Comparison of ENCODE assay signal across 9 cellular contexts in the genomic region with DNA sequence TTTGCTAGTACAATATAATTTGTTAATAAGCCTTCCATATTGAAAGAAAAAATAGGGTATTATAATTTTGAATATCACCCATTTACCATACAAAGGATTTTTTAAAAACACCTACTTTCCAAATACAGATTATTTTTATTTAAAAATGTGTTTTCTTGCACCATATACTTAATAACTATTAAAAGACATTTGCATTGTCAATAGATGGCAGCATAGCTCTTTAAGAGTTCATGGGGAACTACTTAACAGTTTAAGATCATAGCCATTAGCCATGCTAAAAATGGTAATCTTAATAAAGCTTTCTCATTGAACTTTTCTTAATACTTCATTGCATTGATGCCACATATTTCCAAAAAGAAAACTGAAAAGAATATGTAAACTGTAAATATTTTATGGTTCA.
A peak's percentile ranks its signal among the peaks of the same experiment; 100 is the strongest.
DNase-seq lines count a peak whose midpoint lies in the region; ATAC-seq and TF ChIP-seq lines count a peak whose summit lies in the region.
"Had no signal": no experiment of that assay in that cellular context is flagged by ENCODE, and none has a peak within 500 bp of the region (broad histone marks: within the 10 kb centered on the region; RNA-seq: fewer than 3 reads in every experiment).

No MANE protein-coding gene starts in this region.

- H3K27ac ChIP-seq in SK-N-SH (ENCODE audit: low read depth in 2 of 2, low read length in 1 of 2) = no peak overlapping the region

- H4K20me1 ChIP-seq in SK-N-SH (ENCODE audit: insufficient read depth) = no peaks in the 10 kb centered on the region

- TF ChIP-seq RAD21 in SK-N-SH (IDR thresholded peaks at IDR 0.05; ENCODE audit: low read length) = peak; percentile 66

- no peaks in the 10 kb centered on the region for H3K36me3 ChIP-seq in SK-N-SH (replicated peaks in 1 of 2; ENCODE audit: control insufficient read depth in 1 of 2, insufficient read depth in 2 of 2, low read length in 1 of 2)

- no peak overlapping the region for H3K4me3 ChIP-seq in SK-N-SH (ENCODE audit: low read depth in 2 of 2, low read length in 1 of 2)

- POLR2A ChIA-PET in SK-N-SH (lab: Yijun Ruan, JAX) = no interaction called here

- H3K27me3 ChIP-seq in SK-N-SH (ENCODE audit: insufficient read depth) = no peaks in the 10 kb centered on the region

- H3K9me3 ChIP-seq in SK-N-SH = no peaks in the 10 kb centered on the region

- DNase-seq in COR-L47 (lab: John Stamatoyannopoulos, UW) (peak; percentile 47), KG1 (lab: John Stamatoyannopoulos, UW) (peak; percentile 1), SK-N-SH (peak; percentile 1), iPS-NIHi11 (ENCODE audit: low spot score) (peak; percentile 8), amygdala (lab: John Stamatoyannopoulos, UW) (no peak), iPS-NIHi7 (ENCODE audit: extremely low spot score) (no peak)
- no peak for DNase-seq in stimulated activated naive CD4-positive, alpha-beta T cell treated with Interleukin-2 at 50 U/mL for 16 hours (lab: John Stamatoyannopoulos, UW)
- DNase-seq: naive B cell had no signal

- H3K4me1 ChIP-seq in SK-N-SH (ENCODE audit: control insufficient read depth in 1 of 2, insufficient read depth in 2 of 2, low read depth in 1 of 2, low read length in 1 of 2) = no peaks in the 10 kb centered on the region

- no peaks in the 10 kb centered on the region for H3K9me2 ChIP-seq in SK-N-SH

- TF ChIP-seq CTCF in SK-N-SH (IDR thresholded peaks at IDR 0.05) = peak; percentile 73

- H3F3A ChIP-seq in SK-N-SH (replicated peaks; ENCODE audit: insufficient read depth) = no peaks in the 10 kb centered on the region

- no peak overlapping the region for H3K9ac ChIP-seq in SK-N-SH

- H3K4me2 ChIP-seq in SK-N-SH = no peak overlapping the region

- no peak for ATAC-seq in HG02623 (IDR thresholded peaks at IDR 0.05; ENCODE audit: unreplicated experiment)

- no peak overlapping the region for H2AFZ ChIP-seq in SK-N-SH (ENCODE audit: low read depth)

- CTCF ChIA-PET in SK-N-SH (lab: Yijun Ruan, JAX) = interaction anchor here (0.6 to 1.4 kb wide), 3 partner anchors 12 to 1136 kb away, joined by 3 to 6 read pairs (median 4); no protein-coding TSS in a partner anchor

- no peak for TF ChIP-seq EP300 in SK-N-SH (IDR thresholded peaks at IDR 0.05; ENCODE audit: borderline replicate concordance in 1 of 2, low read depth in 1 of 2, low read length in 1 of 2)

- no peaks in the 10 kb centered on the region for H3K79me2 ChIP-seq in SK-N-SH (ENCODE audit: insufficient read depth)

TF ChIP-seq in SK-N-SH, 30 proteins besides CTCF, POLR2A, EP300 and RAD21:
- TF ChIP-seq FOSL2 (IDR thresholded peaks at IDR 0.05; ENCODE audit: borderline replicate concordance, low read depth) (no peak), SMC3 (IDR thresholded peaks at IDR 0.05; ENCODE audit: low read depth, low read length) (0 out of 2 replicates have a peak, but pooled peaks have one; percentile 16)
TF ChIP-seq in SK-N-SH: peak in this region for 1.

Comparison
In these comparisons a context has a peak if more than half of its experiments do, and no peak if none do; other contexts are left out.
1. DNase-seq: peak in COR-L47 (single experiment), KG1 (single experiment), SK-N-SH (single experiment) and iPS-NIHi11 (single experiment); none in amygdala (0 of 56), iPS-NIHi7 (single experiment) and stimulated activated naive CD4-positive, alpha-beta T cell treated with Interleukin-2 at 50 U/mL for 16 hours (single experiment).